15 cellular contexts compared by ENCODE assay signal in the genomic region with DNA sequence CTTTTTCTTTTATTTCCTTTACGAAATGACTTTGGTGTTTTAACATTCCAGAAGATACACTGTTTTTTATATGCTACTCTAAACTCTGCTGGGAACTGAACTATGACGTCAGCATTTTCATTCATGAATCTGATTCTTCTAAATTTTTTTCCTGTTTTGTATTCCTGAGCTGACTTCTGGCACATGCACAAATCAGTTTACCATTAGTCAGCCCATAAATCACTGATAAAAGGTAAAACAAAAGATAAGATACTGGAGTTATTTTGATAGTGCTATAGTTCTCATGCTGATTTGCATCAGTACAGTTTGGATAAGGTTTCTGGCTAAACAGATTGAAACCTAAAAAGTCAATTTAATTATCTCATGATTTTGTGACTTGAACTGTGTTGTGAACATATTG. TPM values are rescaled to one million over a fixed set of nuclear protein-coding genes. Genes with fewer than 3 reads are reported as not detected.
DNase-seq lines count a peak whose midpoint lies in the region; ATAC-seq and TF ChIP-seq lines count a peak whose summit lies in the region.
"Had no signal": no experiment of that assay in that cellular context is flagged by ENCODE, and none has a peak within 500 bp of the region (broad histone marks: within the 10 kb centered on the region; RNA-seq: fewer than 3 reads in every experiment).

No MANE protein-coding gene starts in this region.

- no peak overlapping the region for H3K4me3 ChIP-seq in H7 (ENCODE audit: insufficient read depth, low read depth, low read length)
- H3K4me3 ChIP-seq: right lobe of liver had no signal

- H3K4me1 Mint-ChIP-seq in Calu3 (ENCODE audit: low read depth, unreplicated experiment) (no peaks in the 10 kb centered on the region), osteocyte (ENCODE audit: unreplicated experiment) (peaks cover 36% of the 10 kb centered on the region)

- BruUV-seq in Calu3 (replicated peaks; lab: Mats Ljungman, UMichigan) = no TSS peak

- no peaks in the 10 kb centered on the region for H3K9me3 Mint-ChIP-seq in Calu3 (ENCODE audit: low read depth, unreplicated experiment)
- no peaks in the 10 kb centered on the region for H3K9me3 Mint-ChIP-seq in osteocyte (ENCODE audit: unreplicated experiment)
- H3K9me3 Mint-ChIP-seq: activated naive CD4-positive, alpha-beta T cell treated with anti-CD3 and anti-CD28 coated beads, Interleukin-2, amount 50 U/mL, for 72 hours had no signal

- DNase-seq in Calu3 = no peak
- peak; percentile 15 for DNase-seq in SK-MEL-5 (ENCODE audit: low read depth, low spot score)
- peak; percentile 46 for DNase-seq in fibroblast of gingiva (ENCODE audit: low read depth)
- DNase-seq in osteocyte (ENCODE audit: extremely low spot score, unreplicated experiment) = no peak
- no peak for DNase-seq in NCI-H1436 (lab: John Stamatoyannopoulos, UW)
- no peak for DNase-seq in T-helper 1 cell
- no peak for DNase-seq in H7
- DNase-seq: effector CD4-positive, alpha-beta T cell; head of caudate nucleus; NCI-H526; right lobe of liver; RPMI8226; substantia nigra had no signal

- no peaks in the 10 kb centered on the region for H3K27me3 Mint-ChIP-seq in Calu3 (ENCODE audit: unreplicated experiment)
- H3K27me3 Mint-ChIP-seq in osteocyte (ENCODE audit: unreplicated experiment) = no peaks in the 10 kb centered on the region

- intact Hi-C loops in Calu3 (cut with micrococcal nuclease; ENCODE audit: unreplicated experiment) = loop anchor here (2.0 kb wide), 3 partner anchors 93 to 413 kb away; no protein-coding TSS in a partner anchor

- H3K4me3 Mint-ChIP-seq in Calu3 (ENCODE audit: low read depth, unreplicated experiment) (no peak overlapping the region), osteocyte (ENCODE audit: unreplicated experiment) (no peak overlapping the region)

- no peaks in the 10 kb centered on the region; the same call in none of the 2 replicates for H3K36me3 ChIP-seq in H7 (replicated peaks; ENCODE audit: control insufficient read depth, insufficient read depth, low read length)
- H3K36me3 ChIP-seq: right lobe of liver had no signal

- H3K36me3 Mint-ChIP-seq in Calu3 (ENCODE audit: insufficient read depth, unreplicated experiment) (peaks cover 5% of the 10 kb centered on the region), osteocyte (ENCODE audit: unreplicated experiment) (no peaks in the 10 kb centered on the region)

- in situ Hi-C loops in SK-MEL-5 (cut with HindIII; ENCODE audit: low pct_unique_long_range_greater_than_20kb, low sequenced_read_pairs) = no loop called here

- H3K27me3 ChIP-seq in H7 (ENCODE audit: control insufficient read depth, insufficient read depth, low read length) = no peaks in the 10 kb centered on the region
- H3K27me3 ChIP-seq: right lobe of liver had no signal

- no peak for ATAC-seq in HG03039 (IDR thresholded peaks at IDR 0.05; ENCODE audit: unreplicated experiment)
- ATAC-seq: activated naive CD4-positive, alpha-beta T cell treated with anti-CD3 and anti-CD28 coated beads, Interleukin-2, amount 50 U/mL, for 72 hours had no signal

- CTCF ChIA-PET in Calu3 (lab: Charles Lee) = interaction anchor here (1.1 kb wide), 1 partner anchor 94 kb away, joined by 3 read pairs; no protein-coding TSS in a partner anchor

- peak overlapping the region; percentile 44 for H3K27ac Mint-ChIP-seq in Calu3 (ENCODE audit: unreplicated experiment)
- H3K27ac Mint-ChIP-seq in osteocyte (ENCODE audit: unreplicated experiment) = peak overlapping the region; percentile 68
- H3K27ac Mint-ChIP-seq: activated naive CD4-positive, alpha-beta T cell treated with anti-CD3 and anti-CD28 coated beads, Interleukin-2, amount 50 U/mL, for 72 hours had no signal

- TF ChIP-seq CTCF in Calu3 (IDR thresholded peaks at IDR 0.05; ENCODE audit: unreplicated experiment) (no peak), osteocyte (IDR thresholded peaks at IDR 0.05) (no peak)

RNA-seq across cellular contexts. Expression of gene CAMTA1, which starts 10.4 kb away (rescaled TPM):
- total RNA-seq in Calu3 (2022) (50.3 and 55.1 TPM in 2 replicates), osteocyte (68.1 and 81.6 TPM in 2 replicates)
- total RNA-seq in SK-MEL-5 (2014; rRNA removed; shearing (Covaris generic)) = 47.4 and 52.5 TPM in 2 replicates
- 45.4 and 58.8 TPM in 2 replicates for polyA plus RNA-seq in SK-MEL-5 (2015; cell fraction: cytosol; rRNA removed)
- 13.5 and 22.2 TPM in 2 replicates for polyA plus RNA-seq in SK-MEL-5 (2015; cell fraction: nucleus; rRNA removed)
- 98.8 and 102 TPM in 2 replicates for total RNA-seq in H7 (2014; rRNA removed; shearing (Covaris generic))

Comparison
In these comparisons a context has a peak if more than half of its experiments do, and no peak if none do; other contexts are left out.
1. DNase-seq: peak in SK-MEL-5 (single experiment) and fibroblast of gingiva (single experiment); none in Calu3 (single experiment), osteocyte (single experiment), NCI-H1436 (single experiment), T-helper 1 cell (0 of 5) and H7 (single experiment).